Comparison of ENCODE assay signal across 2 cellular contexts in the genomic region with DNA sequence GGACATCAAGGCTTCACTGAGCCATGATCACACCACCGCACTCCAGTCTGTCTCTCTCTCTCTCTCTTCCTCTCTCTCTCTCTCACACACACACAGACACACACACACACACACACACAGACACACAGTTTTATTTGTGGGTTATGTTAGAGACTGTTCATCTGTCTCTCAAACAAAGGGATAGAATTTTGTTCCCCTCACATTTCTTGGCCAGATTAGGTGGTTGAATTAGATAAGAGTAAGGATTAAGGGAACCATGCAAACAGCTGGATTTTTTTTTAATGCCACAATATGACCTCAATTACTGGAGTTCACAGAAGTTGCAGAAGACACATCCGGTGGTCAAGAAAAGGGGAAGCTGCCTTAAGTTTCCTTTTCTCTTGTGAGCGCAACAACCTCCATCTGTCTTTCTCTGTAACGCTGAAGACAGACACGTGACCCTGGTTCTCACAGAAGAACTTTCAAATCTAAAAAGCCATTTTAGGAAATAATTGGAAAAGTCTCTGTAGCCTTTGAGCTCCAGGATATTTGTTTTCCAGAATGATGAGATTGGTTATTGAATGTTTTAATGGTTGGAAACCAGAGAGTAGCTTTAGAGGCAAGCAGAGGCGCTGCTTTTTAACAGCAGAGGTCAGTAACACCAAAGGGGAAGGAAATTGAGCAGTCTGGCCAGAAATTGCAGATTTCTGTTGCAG.
TF ChIP-seq lines count a peak whose summit lies in the region.

No MANE protein-coding gene starts in this region.

TF ChIP-seq in HCT116, 20 proteins besides CTCF, POLR2A, EP300 and RAD21:
- no peak for TF ChIP-seq CBX3 (IDR thresholded peaks at IDR 0.05; ENCODE audit: low read depth)
- no peak for TF ChIP-seq JUND (IDR thresholded peaks at IDR 0.05)
- TF ChIP-seq EZH2 (IDR thresholded peaks at IDR 0.05) = no peak
- TF ChIP-seq FOSL1 (IDR thresholded peaks at IDR 0.05; ENCODE audit: low read depth) = no peak
- no peak for TF ChIP-seq CEBPB (IDR thresholded peaks at IDR 0.05; ENCODE audit: low read depth)
- no peak for TF ChIP-seq SRF (IDR thresholded peaks at IDR 0.05; ENCODE audit: low read depth)
- TF ChIP-seq, protein P1, sequence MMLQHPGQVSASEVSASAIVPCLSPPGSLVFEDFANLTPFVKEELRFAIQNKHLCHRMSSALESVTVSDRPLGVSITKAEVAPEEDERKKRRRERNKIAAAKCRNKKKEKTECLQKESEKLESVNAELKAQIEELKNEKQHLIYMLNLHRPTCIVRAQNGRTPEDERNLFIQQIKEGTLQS (IDR thresholded peaks at IDR 0.05) = no peak
- TF ChIP-seq EZH2phosphoT487 (IDR thresholded peaks at IDR 0.05; ENCODE audit: borderline replicate concordance) = no peak
- TF ChIP-seq SIN3A (IDR thresholded peaks at IDR 0.05; ENCODE audit: low read depth) = no peak
- no peak for TF ChIP-seq TCF7L2 (IDR thresholded peaks at IDR 0.05; ENCODE audit: borderline replicate concordance, extremely low read depth, insufficient read depth, insufficient read length)
TF ChIP-seq in HCT116: peak in this region for 0.

TF ChIP-seq in K562, 482 proteins besides CTCF, POLR2A, EP300 and RAD21:
- no peak for TF ChIP-seq NRF1 (conservative IDR thresholded peaks at IDR 0.05 in 1 of 2, IDR thresholded peaks at IDR 0.05 in 1 of 2)
- no peak for TF ChIP-seq FOXJ2 (tag; IDR thresholded peaks at IDR 0.05)
- TF ChIP-seq RNF2 (IDR thresholded peaks at IDR 0.05) = no peak
- TF ChIP-seq, protein P2, sequence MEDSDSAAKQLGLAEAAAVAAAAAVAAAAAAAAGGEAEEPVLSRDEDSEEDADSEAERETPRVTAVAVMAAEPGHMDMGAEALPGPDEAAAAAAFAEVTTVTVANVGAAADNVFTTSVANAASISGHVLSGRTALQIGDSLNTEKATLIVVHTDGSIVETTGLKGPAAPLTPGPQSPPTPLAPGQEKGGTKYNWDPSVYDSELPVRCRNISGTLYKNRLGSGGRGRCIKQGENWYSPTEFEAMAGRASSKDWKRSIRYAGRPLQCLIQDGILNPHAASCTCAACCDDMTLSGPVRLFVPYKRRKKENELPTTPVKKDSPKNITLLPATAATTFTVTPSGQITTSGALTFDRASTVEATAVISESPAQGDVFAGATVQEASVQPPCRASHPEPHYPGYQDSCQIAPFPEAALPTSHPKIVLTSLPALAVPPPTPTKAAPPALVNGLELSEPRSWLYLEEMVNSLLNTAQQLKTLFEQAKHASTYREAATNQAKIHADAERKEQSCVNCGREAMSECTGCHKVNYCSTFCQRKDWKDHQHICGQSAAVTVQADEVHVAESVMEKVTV (CRISPR knock-in tag; IDR thresholded peaks at IDR 0.05) = 0 out of 2 replicates have a peak, but pooled peaks have one; percentile 12
- TF ChIP-seq ZNF589 (CRISPR knock-in tag; IDR thresholded peaks at IDR 0.05; ENCODE audit: low read depth) = no peak
- no peak for TF ChIP-seq NUFIP1 (IDR thresholded peaks at IDR 0.05; ENCODE audit: partially characterized antibody)
- no peak for TF ChIP-seq E2F3 (CRISPR knock-in tag; IDR thresholded peaks at IDR 0.05)
- TF ChIP-seq, protein P3, sequence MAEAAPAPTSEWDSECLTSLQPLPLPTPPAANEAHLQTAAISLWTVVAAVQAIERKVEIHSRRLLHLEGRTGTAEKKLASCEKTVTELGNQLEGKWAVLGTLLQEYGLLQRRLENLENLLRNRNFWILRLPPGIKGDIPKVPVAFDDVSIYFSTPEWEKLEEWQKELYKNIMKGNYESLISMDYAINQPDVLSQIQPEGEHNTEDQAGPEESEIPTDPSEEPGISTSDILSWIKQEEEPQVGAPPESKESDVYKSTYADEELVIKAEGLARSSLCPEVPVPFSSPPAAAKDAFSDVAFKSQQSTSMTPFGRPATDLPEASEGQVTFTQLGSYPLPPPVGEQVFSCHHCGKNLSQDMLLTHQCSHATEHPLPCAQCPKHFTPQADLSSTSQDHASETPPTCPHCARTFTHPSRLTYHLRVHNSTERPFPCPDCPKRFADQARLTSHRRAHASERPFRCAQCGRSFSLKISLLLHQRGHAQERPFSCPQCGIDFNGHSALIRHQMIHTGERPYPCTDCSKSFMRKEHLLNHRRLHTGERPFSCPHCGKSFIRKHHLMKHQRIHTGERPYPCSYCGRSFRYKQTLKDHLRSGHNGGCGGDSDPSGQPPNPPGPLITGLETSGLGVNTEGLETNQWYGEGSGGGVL (CRISPR knock-in tag; IDR thresholded peaks at IDR 0.05) = no peak
- no peak for TF ChIP-seq MXI1 (IDR thresholded peaks at IDR 0.05; ENCODE audit: low read depth, low read length)
- TF ChIP-seq ZNF644 (tag; IDR thresholded peaks at IDR 0.05; ENCODE audit: low read depth) = no peak
- TF ChIP-seq, protein P4, sequence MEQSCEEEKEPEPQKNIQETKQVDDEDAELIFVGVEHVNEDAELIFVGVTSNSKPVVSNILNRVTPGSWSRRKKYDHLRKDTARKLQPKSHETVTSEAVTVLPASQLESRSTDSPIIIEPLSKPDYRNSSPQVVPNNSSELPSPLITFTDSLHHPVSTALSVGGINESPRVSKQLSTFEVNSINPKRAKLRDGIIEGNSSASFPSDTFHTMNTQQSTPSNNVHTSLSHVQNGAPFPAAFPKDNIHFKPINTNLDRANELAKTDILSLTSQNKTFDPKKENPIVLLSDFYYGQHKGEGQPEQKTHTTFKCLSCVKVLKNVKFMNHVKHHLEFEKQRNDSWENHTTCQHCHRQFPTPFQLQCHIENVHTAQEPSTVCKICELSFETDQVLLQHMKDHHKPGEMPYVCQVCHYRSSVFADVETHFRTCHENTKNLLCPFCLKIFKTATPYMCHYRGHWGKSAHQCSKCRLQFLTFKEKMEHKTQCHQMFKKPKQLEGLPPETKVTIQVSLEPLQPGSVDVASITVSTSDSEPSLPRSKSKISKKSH (CRISPR knock-in tag; IDR thresholded peaks at IDR 0.05) = no peak
- TF ChIP-seq, protein P5, sequence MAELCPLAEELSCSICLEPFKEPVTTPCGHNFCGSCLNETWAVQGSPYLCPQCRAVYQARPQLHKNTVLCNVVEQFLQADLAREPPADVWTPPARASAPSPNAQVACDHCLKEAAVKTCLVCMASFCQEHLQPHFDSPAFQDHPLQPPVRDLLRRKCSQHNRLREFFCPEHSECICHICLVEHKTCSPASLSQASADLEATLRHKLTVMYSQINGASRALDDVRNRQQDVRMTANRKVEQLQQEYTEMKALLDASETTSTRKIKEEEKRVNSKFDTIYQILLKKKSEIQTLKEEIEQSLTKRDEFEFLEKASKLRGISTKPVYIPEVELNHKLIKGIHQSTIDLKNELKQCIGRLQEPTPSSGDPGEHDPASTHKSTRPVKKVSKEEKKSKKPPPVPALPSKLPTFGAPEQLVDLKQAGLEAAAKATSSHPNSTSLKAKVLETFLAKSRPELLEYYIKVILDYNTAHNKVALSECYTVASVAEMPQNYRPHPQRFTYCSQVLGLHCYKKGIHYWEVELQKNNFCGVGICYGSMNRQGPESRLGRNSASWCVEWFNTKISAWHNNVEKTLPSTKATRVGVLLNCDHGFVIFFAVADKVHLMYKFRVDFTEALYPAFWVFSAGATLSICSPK (IDR thresholded peaks at IDR 0.05; ENCODE audit: borderline replicate concordance) = no peak
- TF ChIP-seq, protein P6, sequence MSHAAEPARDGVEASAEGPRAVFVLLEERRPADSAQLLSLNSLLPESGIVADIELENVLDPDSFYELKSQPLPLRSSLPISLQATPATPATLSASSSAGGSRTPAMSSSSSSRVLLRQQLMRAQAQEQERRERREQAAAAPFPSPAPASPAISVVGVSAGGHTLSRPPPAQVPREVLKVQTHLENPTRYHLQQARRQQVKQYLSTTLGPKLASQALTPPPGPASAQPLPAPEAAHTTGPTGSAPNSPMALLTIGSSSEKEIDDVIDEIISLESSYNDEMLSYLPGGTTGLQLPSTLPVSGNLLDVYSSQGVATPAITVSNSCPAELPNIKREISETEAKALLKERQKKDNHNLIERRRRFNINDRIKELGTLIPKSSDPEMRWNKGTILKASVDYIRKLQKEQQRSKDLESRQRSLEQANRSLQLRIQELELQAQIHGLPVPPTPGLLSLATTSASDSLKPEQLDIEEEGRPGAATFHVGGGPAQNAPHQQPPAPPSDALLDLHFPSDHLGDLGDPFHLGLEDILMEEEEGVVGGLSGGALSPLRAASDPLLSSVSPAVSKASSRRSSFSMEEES (CRISPR knock-in tag; IDR thresholded peaks at IDR 0.05) = peak; percentile 49
- no peak for TF ChIP-seq ZNF184 (CRISPR knock-in tag; IDR thresholded peaks at IDR 0.05)
- no peak for TF ChIP-seq POLR2AphosphoS2 (IDR thresholded peaks at IDR 0.05; ENCODE audit: low read length)
- TF ChIP-seq ZFPM2 (CRISPR knock-in tag; IDR thresholded peaks at IDR 0.05) = no peak
- TF ChIP-seq GABPA (tag; conservative IDR thresholded peaks at IDR 0.05; ENCODE audit: low read depth) = 0 out of 2 replicates have a peak, but pooled peaks have one; percentile 24
- TF ChIP-seq SNRNP70 (optimal IDR thresholded peaks at IDR 0.05; ENCODE audit: low read depth, low read length) = no peak
